ENCODE assay signal across 8 cellular contexts in genomic region chr17:62724398-62725146, GRCh38.
DNase-seq lines count a peak whose midpoint lies in the region; ATAC-seq and TF ChIP-seq lines count a peak whose summit lies in the region.

No MANE protein-coding gene starts in this region.

- ATAC-seq in GM19351 (IDR thresholded peaks at IDR 0.05; ENCODE audit: unreplicated experiment) = peak; percentile 90
- peak; percentile 89 for ATAC-seq in HG03196 (IDR thresholded peaks at IDR 0.05; ENCODE audit: unreplicated experiment)

- H3K36me3 Mint-ChIP-seq in dendritic cell treated with granulocyte-macrophage colony-stimulating factor and Interleukin-4, amounts not matched to agents 40 ng/mL and 50 ng/mL, for 4 days (ENCODE audit: low read depth) = no peaks in the 10 kb centered on the region

- TF ChIP-seq CTCF in right atrium auricular region (IDR thresholded peaks at IDR 0.05) = no peak

- intact Hi-C loops in dendritic cell treated with granulocyte-macrophage colony-stimulating factor and Interleukin-4, amounts not matched to agents 40 ng/mL and 50 ng/mL, for 4 days (cut with micrococcal nuclease) = no loop called here

- peaks cover 8% of the 10 kb centered on the region for H3K4me1 Mint-ChIP-seq in dendritic cell treated with granulocyte-macrophage colony-stimulating factor and Interleukin-4, amounts not matched to agents 40 ng/mL and 50 ng/mL, for 4 days (ENCODE audit: low read depth)

- H3K36me3 ChIP-seq in right atrium auricular region = no peaks in the 10 kb centered on the region

- H3K27me3 ChIP-seq in right atrium auricular region = no peaks in the 10 kb centered on the region

- no peak overlapping the region for H3K27ac ChIP-seq in right atrium auricular region

- no peaks in the 10 kb centered on the region for H3K9me3 Mint-ChIP-seq in dendritic cell treated with granulocyte-macrophage colony-stimulating factor and Interleukin-4, amounts not matched to agents 40 ng/mL and 50 ng/mL, for 4 days

- H3K4me1 ChIP-seq in right atrium auricular region = no peaks in the 10 kb centered on the region

- no peak overlapping the region for H3K27ac Mint-ChIP-seq in dendritic cell treated with granulocyte-macrophage colony-stimulating factor and Interleukin-4, amounts not matched to agents 40 ng/mL and 50 ng/mL, for 4 days

- H3K4me3 ChIP-seq in right atrium auricular region = no peak overlapping the region

- H3K27me3 Mint-ChIP-seq in dendritic cell treated with granulocyte-macrophage colony-stimulating factor and Interleukin-4, amounts not matched to agents 40 ng/mL and 50 ng/mL, for 4 days = peaks cover 43% of the 10 kb centered on the region

- peak overlapping the region; percentile 20 for H3K4me3 Mint-ChIP-seq in dendritic cell treated with granulocyte-macrophage colony-stimulating factor and Interleukin-4, amounts not matched to agents 40 ng/mL and 50 ng/mL, for 4 days

- peak; percentile 51 for DNase-seq in activated CD4-positive, CD25-positive, alpha-beta regulatory T cell treated with anti-CD3 and anti-CD28 coated beads, Interleukin-2, amount 50 U/mL, for 16 hours (ENCODE audit: low read depth, low spot score)
- DNase-seq in stimulated activated CD4-positive, alpha-beta T cell treated with anti-CD3 and anti-CD28 coated beads, TNF-alpha, amount 100 ng/mL, for 48 hours (ENCODE audit: low read depth in 3 of 3) = peak; percentile 65 to 74 (median 67)
- no peak for DNase-seq in right atrium auricular region (ENCODE audit: low spot score)
- no peak for DNase-seq in NCI-H82 treated with DMSO at 0.1 percent for 48 hours (lab: John Stamatoyannopoulos, UW; ENCODE audit: unreplicated experiment)
- DNase-seq in NCI-H187 (lab: John Stamatoyannopoulos, UW) = no peak

- no peaks in the 10 kb centered on the region for H3K9me3 ChIP-seq in right atrium auricular region

Comparison
In these comparisons a context has a peak if more than half of its experiments do, and no peak if none do; other contexts are left out.
1. DNase-seq: peak in activated CD4-positive, CD25-positive, alpha-beta regulatory T cell treated with anti-CD3 and anti-CD28 coated beads, Interleukin-2, amount 50 U/mL, for 16 hours (single experiment) and stimulated activated CD4-positive, alpha-beta T cell treated with anti-CD3 and anti-CD28 coated beads, TNF-alpha, amount 100 ng/mL, for 48 hours (3 of 3); none in right atrium auricular region (single experiment), NCI-H82 treated with DMSO at 0.1 percent for 48 hours (single experiment) and NCI-H187 (0 of 2).